Comparison of ENCODE assay signal across 24 cellular contexts in the genomic region with DNA sequence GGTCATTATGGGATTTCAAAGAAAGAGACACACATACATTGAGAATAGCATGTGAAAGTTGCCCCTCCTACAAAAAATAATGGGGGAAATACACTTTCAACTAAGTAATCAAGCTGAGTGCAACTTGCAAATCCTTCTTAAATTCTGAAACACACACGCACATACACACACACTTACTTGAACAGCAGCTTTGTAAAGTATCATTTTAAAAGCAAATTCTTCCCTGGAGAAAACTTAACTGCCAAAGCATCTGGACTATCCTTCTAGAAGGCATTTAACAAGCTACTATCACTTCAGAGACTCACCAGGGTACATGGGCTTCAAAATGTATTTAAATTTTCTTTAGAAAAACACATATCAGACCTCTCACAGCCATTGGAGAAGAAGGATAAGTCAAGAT. TPM values are rescaled to one million over a fixed set of nuclear protein-coding genes. Genes with fewer than 3 reads are reported as not detected.
"Had no signal": no experiment of that assay in that cellular context is flagged by ENCODE, and none has a peak within 500 bp of the region (broad histone marks: within the 10 kb centered on the region; RNA-seq: fewer than 3 reads in every experiment).

No MANE protein-coding gene starts in this region.

- H3K9me3 Mint-ChIP-seq: activated T-helper 2 cell treated with anti-CD3 and anti-CD28 coated beads, Interferon-gamma antibody, Interleukin-2, Interleukin-4, amounts not matched to agents 10 μg/mL and 5 μg/mL and 100 μg/mL, durations not matched to agents 14 hours and 24 hours and 36 hours; endodermal cell; naive B cell; neural crest cell; stimulated activated naive B cell treated with anti-CD40 and anti-IgM and Interleukin-4, amounts not matched to agents 10 μg/mL and 1 μg/mL and 100 μg/mL, for 72 hours; T-cell; T-helper 2 cell treated with Interferon-gamma antibody and Interleukin-4, amounts not matched to agents 5 μg/mL and 100 μg/mL, for 36 hours had no signal

- H3K4me1 Mint-ChIP-seq: immature natural killer cell; naive B cell; stimulated activated naive B cell treated with anti-CD40 and anti-IgM and Interleukin-4, amounts not matched to agents 10 μg/mL and 1 μg/mL and 100 μg/mL, for 72 hours; T-cell had no signal

- H3K4me3 ChIP-seq: coronary artery, hepatocyte, sigmoid colon, smooth muscle cell, transverse colon had no signal

- H3K27me3 ChIP-seq: hepatocyte, sigmoid colon, transverse colon had no signal

- H3K36me3 Mint-ChIP-seq: activated naive CD8-positive, alpha-beta T cell; immature natural killer cell; naive B cell; stimulated activated naive B cell treated with anti-CD40 and anti-IgM and Interleukin-4, amounts not matched to agents 10 μg/mL and 1 μg/mL and 100 μg/mL, for 72 hours; T-cell had no signal

- H3K36me3 ChIP-seq: sigmoid colon, transverse colon had no signal

- H3K4me3 Mint-ChIP-seq: activated CD8-positive, alpha-beta T cell treated with anti-CD3 and anti-CD28 coated beads, Interleukin-2, amount 10 ng/mL, durations not matched to agents 7 days and 5 days; activated naive CD8-positive, alpha-beta T cell; endodermal cell; immature natural killer cell; naive B cell; neural crest cell; stimulated activated naive B cell treated with anti-CD40 and anti-IgM and Interleukin-4, amounts not matched to agents 10 μg/mL and 1 μg/mL and 100 μg/mL, for 72 hours; T-cell; T-helper 2 cell treated with Interferon-gamma antibody and Interleukin-4, amounts not matched to agents 5 μg/mL and 100 μg/mL, for 36 hours had no signal

- H3K27ac Mint-ChIP-seq: activated CD8-positive, alpha-beta T cell treated with anti-CD3 and anti-CD28 coated beads, Interleukin-2, amount 10 ng/mL, durations not matched to agents 7 days and 5 days; activated naive CD8-positive, alpha-beta T cell; activated T-helper 2 cell treated with anti-CD3 and anti-CD28 coated beads, Interferon-gamma antibody, Interleukin-2, Interleukin-4, amounts not matched to agents 10 μg/mL and 5 μg/mL and 100 μg/mL, durations not matched to agents 14 hours and 24 hours and 36 hours; endodermal cell; immature natural killer cell; naive B cell; stimulated activated naive B cell treated with anti-CD40 and anti-IgM and Interleukin-4, amounts not matched to agents 10 μg/mL and 1 μg/mL and 100 μg/mL, for 72 hours; T-cell; T-helper 2 cell treated with Interferon-gamma antibody and Interleukin-4, amounts not matched to agents 5 μg/mL and 100 μg/mL, for 36 hours had no signal

- ATAC-seq: activated CD8-positive, alpha-beta T cell treated with anti-CD3 and anti-CD28 coated beads, Interleukin-2, amount 10 ng/mL, durations not matched to agents 7 days and 5 days; stimulated activated naive B cell treated with anti-CD40 and anti-IgM and Interleukin-4, amounts not matched to agents 10 μg/mL and 1 μg/mL and 100 μg/mL, for 72 hours; T-cell had no signal

- DNase-seq: activated CD4-positive, alpha-beta T cell treated with anti-CD3 and anti-CD28 coated beads, Interleukin-2, amount 50 U/mL, for 1 hour; activated CD4-positive, CD25-positive, alpha-beta regulatory T cell treated with anti-CD3 and anti-CD28 coated beads, Interleukin-2, amount 50 U/mL, for 72 hours; activated CD8-positive, alpha-beta T cell treated with anti-CD3 and anti-CD28 coated beads, Interleukin-2, amount 10 ng/mL, durations not matched to agents 7 days and 5 days; activated naive CD4-positive, alpha-beta T cell; endodermal cell; foreskin melanocyte; glutamatergic neuron; immature natural killer cell; naive B cell; occipital lobe; sigmoid colon; stimulated activated CD4-positive, alpha-beta T cell treated with anti-CD3 and anti-CD28 coated beads, Interleukin-15, amount 100 ng/mL, for 24 hours; stimulated activated CD8-positive, alpha-beta memory T cell treated with anti-CD3 and anti-CD28 coated beads, Interleukin-4, amount 100 ng/mL, for 48 hours; stimulated activated naive B cell treated with anti-CD40 and anti-IgM and Interleukin-4, amounts not matched to agents 10 μg/mL and 1 μg/mL and 100 μg/mL, for 72 hours; T-cell; transverse colon had no signal

- H3K27ac ChIP-seq: coronary artery, epithelial cell of prostate, hepatocyte had no signal

- H3K9me3 ChIP-seq: sigmoid colon, transverse colon had no signal

RNA-seq across cellular contexts. Expression of a gene that starts 15.3 kb away (rescaled TPM):
- total RNA-seq: activated CD8-positive, alpha-beta T cell treated with anti-CD3 and anti-CD28 coated beads, Interleukin-2, amount 10 ng/mL, durations not matched to agents 7 days and 5 days; activated T-helper 2 cell treated with anti-CD3 and anti-CD28 coated beads, Interferon-gamma antibody, Interleukin-2, Interleukin-4, amounts not matched to agents 10 μg/mL and 5 μg/mL and 100 μg/mL, durations not matched to agents 14 hours and 24 hours and 36 hours had no signal
